ENCODE assay signal across 1 cellular context in the genomic region with DNA sequence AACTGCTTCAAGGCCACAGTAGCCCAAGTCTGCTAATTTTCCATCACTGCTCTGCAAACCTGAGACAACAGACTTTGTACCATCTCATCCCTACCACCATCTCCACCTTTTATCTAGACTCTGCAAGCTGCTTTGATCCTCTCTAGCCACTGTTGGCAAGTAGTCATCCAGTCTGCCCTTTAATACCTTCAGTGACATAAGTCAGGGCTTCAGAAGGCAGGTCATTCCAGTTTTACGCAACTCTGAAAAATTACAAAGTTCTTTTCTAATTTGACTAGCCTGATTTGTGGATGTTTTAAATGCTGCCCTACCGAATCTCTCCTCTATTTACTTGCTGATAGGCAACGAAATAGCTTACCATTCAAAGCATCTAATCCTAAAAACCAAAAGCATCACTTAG.
TF ChIP-seq lines count a peak whose summit lies in the region.

No MANE protein-coding gene starts in this region.

TF ChIP-seq in H1, 55 proteins besides CTCF, POLR2A, EP300 and RAD21:
- TF ChIP-seq ZNF274 (IDR thresholded peaks at IDR 0.05; ENCODE audit: borderline replicate concordance, extremely low read depth, low read length) (no peak), ASH2L (IDR thresholded peaks at IDR 0.05; ENCODE audit: low read length) (no peak), RNF2 (IDR thresholded peaks at IDR 0.05; ENCODE audit: borderline replicate concordance, low read depth, low read length, missing control alignments, poor library complexity, severe bottlenecking) (no peak), CHD2 (IDR thresholded peaks at IDR 0.05; ENCODE audit: low read length) (no peak), EZH2 (IDR thresholded peaks at IDR 0.05; ENCODE audit: low read depth, low read length, severe bottlenecking) (no peak), SIRT6 (IDR thresholded peaks at IDR 0.05; ENCODE audit: low read length) (no peak), CHD1 (IDR thresholded peaks at IDR 0.05; ENCODE audit: low read depth, low read length) (no peak), POLR2AphosphoS5 (IDR thresholded peaks at IDR 0.05; ENCODE audit: low read depth, low read length) (no peak), CTBP2 (IDR thresholded peaks at IDR 0.05; ENCODE audit: borderline replicate concordance, insufficient read depth, insufficient read length, low read length) (no peak), SIX5 (IDR thresholded peaks at IDR 0.05; ENCODE audit: low read depth, low read length) (no peak), TBP (IDR thresholded peaks at IDR 0.05; ENCODE audit: low read depth, low read length) (no peak)
- TF ChIP-seq, protein P1, sequence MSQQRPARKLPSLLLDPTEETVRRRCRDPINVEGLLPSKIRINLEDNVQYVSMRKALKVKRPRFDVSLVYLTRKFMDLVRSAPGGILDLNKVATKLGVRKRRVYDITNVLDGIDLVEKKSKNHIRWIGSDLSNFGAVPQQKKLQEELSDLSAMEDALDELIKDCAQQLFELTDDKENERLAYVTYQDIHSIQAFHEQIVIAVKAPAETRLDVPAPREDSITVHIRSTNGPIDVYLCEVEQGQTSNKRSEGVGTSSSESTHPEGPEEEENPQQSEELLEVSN (IDR thresholded peaks at IDR 0.05) = no peak
